ENCODE assay signal across 6 cellular contexts in the genomic region with DNA sequence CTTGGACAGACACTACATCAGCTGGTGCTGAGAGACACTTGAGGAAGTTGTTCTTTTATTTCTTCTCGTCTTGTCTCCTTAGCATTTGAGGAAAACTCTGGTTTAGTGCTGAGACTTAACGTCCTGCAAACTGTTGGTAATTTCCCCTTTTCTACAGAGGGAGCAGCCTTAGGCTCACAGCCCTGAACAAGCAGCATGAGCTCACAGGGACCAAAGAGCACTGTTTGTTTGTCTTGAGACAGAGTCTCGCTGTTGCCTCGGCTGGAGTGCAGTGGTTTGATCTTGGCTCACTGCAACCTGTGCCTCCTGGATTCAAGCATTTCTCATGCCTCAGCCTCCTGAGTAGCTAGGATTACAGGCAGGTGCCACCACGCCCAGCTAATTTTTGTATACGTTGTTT.
"Had no signal": no experiment of that assay in that cellular context is flagged by ENCODE, and none has a peak within 500 bp of the region (broad histone marks: within the 10 kb centered on the region; RNA-seq: fewer than 3 reads in every experiment).

No MANE protein-coding gene starts in this region.

- H2AFZ ChIP-seq: GM23248 had no signal

- H3K9me3 Mint-ChIP-seq: H9 had no signal

- H3K4me3 Mint-ChIP-seq: H9 had no signal

- H3K27me3 Mint-ChIP-seq: IgD-negative memory B cell had no signal

- H3K27ac Mint-ChIP-seq: H9, IgD-negative memory B cell had no signal

- H3K4me3 ChIP-seq: GM23248 had no signal

- DNase-seq: GM23248, GOT3, H9, HCEC 1CT, KBM-7 had no signal

- H3K27ac ChIP-seq: GM23248 had no signal
